9 cellular contexts compared by ENCODE assay signal in genomic region chrX:1534321-1535168, GRCh38. TPM values are rescaled to one million over a fixed set of nuclear protein-coding genes. Genes with fewer than 3 reads are reported as not detected.
DNase-seq lines count a peak whose midpoint lies in the region; ATAC-seq and TF ChIP-seq lines count a peak whose summit lies in the region.
"Had no signal": no experiment of that assay in that cellular context is flagged by ENCODE, and none has a peak within 500 bp of the region (broad histone marks: within the 10 kb centered on the region; RNA-seq: fewer than 3 reads in every experiment).

No MANE protein-coding gene starts in this region.

- H3K27me3 ChIP-seq in suprapubic skin (no peaks in the 10 kb centered on the region), right atrium auricular region (no peaks in the 10 kb centered on the region), esophagus squamous epithelium (peaks cover 0 to 7% (median 0%) of the 10 kb centered on the region in 4 donors)
- H3K27me3 ChIP-seq: adrenal gland had no signal

- no peaks in the 10 kb centered on the region for H3K36me3 Mint-ChIP-seq in dendritic cell treated with granulocyte-macrophage colony-stimulating factor and Interleukin-4, amounts not matched to agents 40 ng/mL and 50 ng/mL, for 4 days (ENCODE audit: low read depth)

- no peak for TF ChIP-seq CTCF in GM12864 (IDR thresholded peaks at IDR 0.05; ENCODE audit: low read depth, low read length, missing control alignments)
- TF ChIP-seq CTCF in suprapubic skin (IDR thresholded peaks at IDR 0.05), result no peak
- TF ChIP-seq CTCF in right atrium auricular region (IDR thresholded peaks at IDR 0.05), result no peak
- no peak for TF ChIP-seq CTCF in esophagus squamous epithelium (IDR thresholded peaks at IDR 0.05)

- H3K27me3 Mint-ChIP-seq in dendritic cell treated with granulocyte-macrophage colony-stimulating factor and Interleukin-4, amounts not matched to agents 40 ng/mL and 50 ng/mL, for 4 days, result no peaks in the 10 kb centered on the region

- H3K36me3 ChIP-seq in suprapubic skin (no peaks in the 10 kb centered on the region), right atrium auricular region (no peaks in the 10 kb centered on the region), esophagus squamous epithelium (no peaks in the 10 kb centered on the region)
- H3K36me3 ChIP-seq: adrenal gland had no signal

- no peaks in the 10 kb centered on the region for H3K4me1 ChIP-seq in suprapubic skin
- H3K4me1 ChIP-seq in right atrium auricular region, result no peaks in the 10 kb centered on the region
- H3K4me1 ChIP-seq in esophagus squamous epithelium, result peaks cover 0 to 14% (median 0%) of the 10 kb centered on the region in 3 donors

- H3K4me3 Mint-ChIP-seq in dendritic cell treated with granulocyte-macrophage colony-stimulating factor and Interleukin-4, amounts not matched to agents 40 ng/mL and 50 ng/mL, for 4 days, result peak overlapping the region; percentile 76

- intact Hi-C loops in dendritic cell treated with granulocyte-macrophage colony-stimulating factor and Interleukin-4, amounts not matched to agents 40 ng/mL and 50 ng/mL, for 4 days (cut with micrococcal nuclease), result loop anchor here (5.0 kb wide), 2 partner anchors 32 to 48 kb away; no protein-coding TSS in a partner anchor
- intact Hi-C loops in esophagus squamous epithelium (cut with DNase I), result no loop called here

- peaks cover 37% of the 10 kb centered on the region for H3K4me1 Mint-ChIP-seq in dendritic cell treated with granulocyte-macrophage colony-stimulating factor and Interleukin-4, amounts not matched to agents 40 ng/mL and 50 ng/mL, for 4 days (ENCODE audit: low read depth)

- H3K27ac ChIP-seq in suprapubic skin (no peak overlapping the region), right atrium auricular region (no peak overlapping the region), esophagus squamous epithelium (peak overlapping the region in 1 of 4 donors; percentile 39)

- TF ChIP-seq EP300 in suprapubic skin (IDR thresholded peaks at IDR 0.05), result no peak

- ATAC-seq in HG02759 (IDR thresholded peaks at IDR 0.05; ENCODE audit: unreplicated experiment), result peak; percentile 33

- no peaks in the 10 kb centered on the region for H3K9me3 ChIP-seq in suprapubic skin
- no peaks in the 10 kb centered on the region for H3K9me3 ChIP-seq in right atrium auricular region
- no peaks in the 10 kb centered on the region for H3K9me3 ChIP-seq in esophagus squamous epithelium
- H3K9me3 ChIP-seq: adrenal gland had no signal

- H3K27ac Mint-ChIP-seq in dendritic cell treated with granulocyte-macrophage colony-stimulating factor and Interleukin-4, amounts not matched to agents 40 ng/mL and 50 ng/mL, for 4 days, result peak overlapping the region; percentile 88

- H3K4me3 ChIP-seq in GM12864 (ENCODE audit: low read depth, low read length), result peak overlapping the region; percentile 79
- peak overlapping the region; percentile 34 for H3K4me3 ChIP-seq in suprapubic skin
- H3K4me3 ChIP-seq in right atrium auricular region, result no peak overlapping the region
- peak overlapping the region in 2 of 4 donors; percentile 45 to 62 for H3K4me3 ChIP-seq in esophagus squamous epithelium

- TF ChIP-seq POLR2A in Raji (IDR thresholded peaks at IDR 0.05; ENCODE audit: insufficient read depth, low read depth, low read length) (0 out of 2 replicates have a peak, but pooled peaks have one; percentile 20), suprapubic skin (IDR thresholded peaks at IDR 0.05) (no peak), esophagus squamous epithelium (IDR thresholded peaks at IDR 0.05) (no peak)

- no peaks in the 10 kb centered on the region for H3K9me3 Mint-ChIP-seq in dendritic cell treated with granulocyte-macrophage colony-stimulating factor and Interleukin-4, amounts not matched to agents 40 ng/mL and 50 ng/mL, for 4 days

- WGBS in suprapubic skin, result 35% methylated on average over 21 of the region's 22 CpGs
- 39 to 48% methylated on average over 18 to 20 of the region's 22 CpGs for WGBS in esophagus squamous epithelium, 2 donors

- DNase-seq in GM12864 (ENCODE audit: low read depth), result peak; percentile 49
- DNase-seq in suprapubic skin (ENCODE audit: low spot score in 2 of 2), result peak in 1 of 2 donors; percentile 25
- no peak for DNase-seq in NCI-H748 (lab: John Stamatoyannopoulos, UW; ENCODE audit: unreplicated experiment)
- DNase-seq in right atrium auricular region (ENCODE audit: low spot score), result no peak
- no peak for DNase-seq in esophagus squamous epithelium (lab: John Stamatoyannopoulos, UW)

RNA-seq across cellular contexts. Expression of gene P2RY8, which starts 2.4 kb away (rescaled TPM):
- total RNA-seq in suprapubic skin (under 1 TPM in 1 of 4 donors, not detected in 3; 0.25 TPM), right atrium auricular region (1 to 10 TPM in 1 of 2 donors, under 1 TPM in 1; 0.93 to 1.3 TPM), esophagus squamous epithelium (1 to 10 TPM in 1 of 4 donors, under 1 TPM in 3; 0.34 to 1.3 (median 0.64) TPM)

RNA-seq across cellular contexts. Expression of gene AKAP17A, which starts 56.9 kb away (rescaled TPM):
- total RNA-seq in suprapubic skin (10 to 100 TPM; 31.4 to 86.7 (median 37.9) TPM), right atrium auricular region (10 to 100 TPM; 16.0 to 19.3 TPM), esophagus squamous epithelium (10 to 100 TPM; 16.2 to 38.7 (median 30.6) TPM)

Comparison
In these comparisons a context has a peak if more than half of its experiments do, and no peak if none do; other contexts are left out.
1. H3K4me3 ChIP-seq: peak in GM12864 (single experiment) and suprapubic skin (single experiment); none in right atrium auricular region (0 of 2).